ENCODE assay signal across 19 cellular contexts in genomic region chr5:97545856-97546570, GRCh38.
A peak's percentile ranks its signal among the peaks of the same experiment; 100 is the strongest.
DNase-seq lines count a peak whose midpoint lies in the region; ATAC-seq lines count a peak whose summit lies in the region.
"Had no signal": no experiment of that assay in that cellular context is flagged by ENCODE, and none has a peak within 500 bp of the region (broad histone marks: within the 10 kb centered on the region; RNA-seq: fewer than 3 reads in every experiment).

No MANE protein-coding gene starts in this region.

- DNase-seq in GM03348 (ENCODE audit: low spot score): peak; percentile 17
- peak; percentile 56 for DNase-seq in RKO (ENCODE audit: low spot score)
- peak; percentile 8 for DNase-seq in fibroblast of gingiva (ENCODE audit: low read depth)
- DNase-seq in pulmonary artery endothelial cell (ENCODE audit: low read depth, low spot score): peak; percentile 26
- DNase-seq in cerebellar nuclear complex (lab: John Stamatoyannopoulos, UW): no peak
- DNase-seq in 8988T: no peak
- DNase-seq: activated CD4-positive, alpha-beta T cell treated with anti-CD3 and anti-CD28 coated beads, Interleukin-2, amount 10 ng/mL, durations not matched to agents 7 days and 5 days; activated CD8-positive, alpha-beta memory T cell treated with anti-CD3 and anti-CD28 coated beads, Interleukin-2, amount 50 U/mL, for 4 hours; activated naive CD8-positive, alpha-beta T cell treated with anti-CD3 and anti-CD28 coated beads for 36 hours; CD8-positive, alpha-beta memory T cell; DMS53; naive B cell; NCI-H82; OCI-M1; Right ventricle myocardium superior; stimulated activated CD4-positive, alpha-beta T cell treated with anti-CD3 and anti-CD28 coated beads, Interleukin-2, amount 100 ng/mL, for 48 hours; stimulated activated naive CD4-positive, alpha-beta T cell treated with Interleukin-2 at 50 U/mL for 16 hours had no signal

- no peak for ATAC-seq in HG03460 (IDR thresholded peaks at IDR 0.05; ENCODE audit: unreplicated experiment)
- ATAC-seq: K562 had no signal

Comparison
In these comparisons a context has a peak if more than half of its experiments do, and no peak if none do; other contexts are left out.
1. DNase-seq: peak in GM03348 (single experiment), RKO (single experiment), fibroblast of gingiva (single experiment) and pulmonary artery endothelial cell (single experiment); none in cerebellar nuclear complex (0 of 2) and 8988T (single experiment).